In the genomic region with DNA sequence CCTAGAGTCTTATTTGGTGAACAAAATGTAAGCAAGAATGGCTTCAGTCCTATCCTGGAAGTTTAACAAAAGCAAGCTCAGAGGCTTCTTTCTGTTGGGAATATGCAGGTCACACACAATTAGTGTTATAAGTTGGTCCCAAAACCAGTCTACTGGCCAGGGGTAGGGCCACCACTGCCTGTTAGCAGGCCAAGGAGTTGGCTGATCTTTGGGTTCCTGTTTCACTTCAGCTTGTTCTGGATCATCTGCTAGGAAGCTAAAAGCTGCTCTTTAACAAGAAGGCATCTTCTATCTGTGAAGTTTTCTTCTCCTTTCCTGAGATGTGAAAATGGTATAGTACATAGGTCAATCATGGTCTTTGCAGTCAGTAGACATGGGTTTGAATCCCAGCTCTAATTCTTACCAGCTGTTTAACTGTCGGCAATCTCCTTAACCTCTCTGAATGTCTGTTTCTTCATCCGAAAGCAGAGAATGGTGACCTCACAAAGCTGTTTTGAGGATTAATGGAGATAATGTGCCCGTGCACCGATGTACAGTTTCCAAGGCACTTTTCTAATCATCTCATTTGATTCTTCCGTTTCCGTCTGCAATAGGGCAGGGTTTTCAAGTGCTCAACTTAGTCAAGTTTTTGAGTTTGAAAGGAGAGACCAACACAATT, we compare ENCODE assay signal across 13 cellular contexts.
A peak's percentile ranks its signal among the peaks of the same experiment; 100 is the strongest.
DNase-seq lines count a peak whose midpoint lies in the region; ATAC-seq and TF ChIP-seq lines count a peak whose summit lies in the region.
"Had no signal": no experiment of that assay in that cellular context is flagged by ENCODE, and none has a peak within 500 bp of the region (broad histone marks: within the 10 kb centered on the region; RNA-seq: fewer than 3 reads in every experiment).

No MANE protein-coding gene starts in this region.

- H3K9me3 Mint-ChIP-seq in activated naive CD8-positive, alpha-beta T cell treated with anti-CD3 and anti-CD28 coated beads, Interleukin-2, amount 10 ng/mL, durations not matched to agents 7 days and 5 days, result no peaks in the 10 kb centered on the region
- H3K9me3 Mint-ChIP-seq in activated naive CD8-positive, alpha-beta T cell treated with anti-CD3 and anti-CD28 coated beads, Interleukin-2, amount 50 U/mL, for 24 hours, result no peaks in the 10 kb centered on the region
- no peaks in the 10 kb centered on the region for H3K9me3 Mint-ChIP-seq in effector memory CD8-positive, alpha-beta T cell
- H3K9me3 Mint-ChIP-seq: activated T-cell treated with anti-CD3 and anti-CD28 coated beads, Interleukin-2, amount 50 U/mL, for 4 hours had no signal

- no peak for ATAC-seq in activated naive CD8-positive, alpha-beta T cell treated with anti-CD3 and anti-CD28 coated beads, Interleukin-2, amount 10 ng/mL, durations not matched to agents 7 days and 5 days (ENCODE audit: low read depth)
- ATAC-seq in activated naive CD8-positive, alpha-beta T cell treated with anti-CD3 and anti-CD28 coated beads, Interleukin-2, amount 50 U/mL, for 24 hours, result no peak
- ATAC-seq in effector memory CD8-positive, alpha-beta T cell (replicated peaks), result no peak
- ATAC-seq: PC-3 had no signal

- peaks cover 2% of the 10 kb centered on the region for H3K36me3 Mint-ChIP-seq in activated naive CD8-positive, alpha-beta T cell treated with anti-CD3 and anti-CD28 coated beads, Interleukin-2, amount 10 ng/mL, durations not matched to agents 7 days and 5 days
- H3K36me3 Mint-ChIP-seq in activated naive CD8-positive, alpha-beta T cell treated with anti-CD3 and anti-CD28 coated beads, Interleukin-2, amount 50 U/mL, for 24 hours (ENCODE audit: low read depth), result no peaks in the 10 kb centered on the region
- H3K36me3 Mint-ChIP-seq in effector memory CD8-positive, alpha-beta T cell (ENCODE audit: insufficient read depth), result peaks cover 3% of the 10 kb centered on the region

- peak overlapping the region; percentile 55 for H3K4me3 Mint-ChIP-seq in activated naive CD8-positive, alpha-beta T cell treated with anti-CD3 and anti-CD28 coated beads, Interleukin-2, amount 10 ng/mL, durations not matched to agents 7 days and 5 days
- no peak overlapping the region for H3K4me3 Mint-ChIP-seq in activated naive CD8-positive, alpha-beta T cell treated with anti-CD3 and anti-CD28 coated beads, Interleukin-2, amount 50 U/mL, for 24 hours
- peak overlapping the region; percentile 53 to 67 for H3K4me3 Mint-ChIP-seq in effector memory CD8-positive, alpha-beta T cell
- H3K4me3 Mint-ChIP-seq: activated T-cell treated with anti-CD3 and anti-CD28 coated beads, Interleukin-2, amount 50 U/mL, for 4 hours had no signal

- H3K27me3 Mint-ChIP-seq in activated naive CD8-positive, alpha-beta T cell treated with anti-CD3 and anti-CD28 coated beads, Interleukin-2, amount 10 ng/mL, durations not matched to agents 7 days and 5 days, result no peaks in the 10 kb centered on the region
- no peaks in the 10 kb centered on the region for H3K27me3 Mint-ChIP-seq in activated naive CD8-positive, alpha-beta T cell treated with anti-CD3 and anti-CD28 coated beads, Interleukin-2, amount 50 U/mL, for 24 hours
- no peaks in the 10 kb centered on the region for H3K27me3 Mint-ChIP-seq in effector memory CD8-positive, alpha-beta T cell

- peaks cover 37% of the 10 kb centered on the region for H3K4me1 Mint-ChIP-seq in activated naive CD8-positive, alpha-beta T cell treated with anti-CD3 and anti-CD28 coated beads, Interleukin-2, amount 10 ng/mL, durations not matched to agents 7 days and 5 days
- H3K4me1 Mint-ChIP-seq in activated naive CD8-positive, alpha-beta T cell treated with anti-CD3 and anti-CD28 coated beads, Interleukin-2, amount 50 U/mL, for 24 hours, result peaks cover 31% of the 10 kb centered on the region
- peaks cover 20 to 21% of the 10 kb centered on the region in 2 donors for H3K4me1 Mint-ChIP-seq in effector memory CD8-positive, alpha-beta T cell (ENCODE audit: low read depth in 2 of 2)

- POLR2A ChIA-PET in activated naive CD8-positive, alpha-beta T cell treated with anti-CD3 and anti-CD28 coated beads, Interleukin-2, amount 10 ng/mL, durations not matched to agents 7 days and 5 days (lab: Charles Lee), result interaction anchor here (1.2 to 1.7 kb wide), 2 partner anchors 10 to 14 kb away, joined by 4 to 6 read pairs; no protein-coding TSS in a partner anchor
- POLR2A ChIA-PET in GM10248 (lab: Yijun Ruan, JAX), result interaction anchor here (0.7 kb wide), 1 partner anchor 13 kb away, joined by 3 read pairs; no protein-coding TSS in a partner anchor

- TF ChIP-seq CTCF in GM10248 (IDR thresholded peaks at IDR 0.05; ENCODE audit: control extremely low read depth, extremely low read depth, low read depth, missing control alignments), result no peak

- DNase-seq in activated naive CD8-positive, alpha-beta T cell treated with anti-CD3 and anti-CD28 coated beads, Interleukin-2, amount 10 ng/mL, durations not matched to agents 7 days and 5 days, result no peak
- no peak for DNase-seq in activated naive CD8-positive, alpha-beta T cell treated with anti-CD3 and anti-CD28 coated beads, Interleukin-2, amount 50 U/mL, for 24 hours
- DNase-seq in NCI-H82 treated with DMSO at 0.1 percent for 48 hours (lab: John Stamatoyannopoulos, UW; ENCODE audit: unreplicated experiment), result peak; percentile 27
- DNase-seq in effector memory CD8-positive, alpha-beta T cell, result no peak
- no peak for DNase-seq in stimulated activated naive CD4-positive, alpha-beta T cell (lab: John Stamatoyannopoulos, UW)
- no peak for DNase-seq in GM10248 (ENCODE audit: extremely low spot score)
- no peak for DNase-seq in NCI-H526 (lab: John Stamatoyannopoulos, UW)
- DNase-seq in RPMI8226, result no peak
- DNase-seq: activated T-cell treated with anti-CD3 and anti-CD28 coated beads, Interleukin-2, amount 50 U/mL, for 4 hours; islet precursor cell; NCI-H1105 treated with DMSO at 0.1 percent for 48 hours; ovary; PC-3 had no signal

- peak overlapping the region; percentile 66 for H3K27ac Mint-ChIP-seq in activated naive CD8-positive, alpha-beta T cell treated with anti-CD3 and anti-CD28 coated beads, Interleukin-2, amount 10 ng/mL, durations not matched to agents 7 days and 5 days
- H3K27ac Mint-ChIP-seq in activated naive CD8-positive, alpha-beta T cell treated with anti-CD3 and anti-CD28 coated beads, Interleukin-2, amount 50 U/mL, for 24 hours, result no peak overlapping the region
- H3K27ac Mint-ChIP-seq in effector memory CD8-positive, alpha-beta T cell, result peak overlapping the region; percentile 16 to 78

- CTCF ChIA-PET in GM10248 (lab: Yijun Ruan, JAX), result interaction anchor here (0.9 to 5.7 kb wide), 17 partner anchors 9 to 428 kb away, joined by 3 to 59 read pairs (median 5); a partner anchor contains a TSS
